Comparison of ENCODE assay signal across 33 cellular contexts in genomic region chr1:191419842-191420241, GRCh38.
"Had no signal": no experiment of that assay in that cellular context is flagged by ENCODE, and none has a peak within 500 bp of the region (broad histone marks: within the 10 kb centered on the region; RNA-seq: fewer than 3 reads in every experiment).

No MANE protein-coding gene starts in this region.

- H3K36me3 ChIP-seq: adrenal gland had no signal

- H3K36me3 Mint-ChIP-seq: activated CD4-positive, alpha-beta memory T cell treated with anti-CD3 and anti-CD28 coated beads for 36 hours; activated CD8-positive, alpha-beta memory T cell treated with anti-CD3 and anti-CD28 coated beads, Interleukin-2, amount 10 ng/mL, durations not matched to agents 7 days and 5 days; activated naive CD4-positive, alpha-beta T cell treated with anti-CD3 and anti-CD28 coated beads, Interleukin-2, amount 50 U/mL, for 24 hours; activated naive CD8-positive, alpha-beta T cell treated with anti-CD3 and anti-CD28 coated beads for 36 hours had no signal

- H3K27ac Mint-ChIP-seq: activated CD4-positive, alpha-beta memory T cell treated with anti-CD3 and anti-CD28 coated beads for 36 hours; activated CD4-positive, alpha-beta T cell treated with anti-CD3 and anti-CD28 coated beads for 36 hours; activated CD4-positive, alpha-beta T cell treated with anti-CD3 and anti-CD28 coated beads, Interleukin-2, amount 10 ng/mL, durations not matched to agents 24 days and 14 days; activated CD8-positive, alpha-beta memory T cell treated with anti-CD3 and anti-CD28 coated beads, Interleukin-2, amount 10 ng/mL, durations not matched to agents 7 days and 5 days; activated CD8-positive, alpha-beta T cell treated with anti-CD3 and anti-CD28 coated beads, Interleukin-2, amount 10 ng/mL, durations not matched to agents 7 days and 5 days; activated naive CD4-positive, alpha-beta T cell treated with anti-CD3 and anti-CD28 coated beads for 36 hours; activated naive CD4-positive, alpha-beta T cell treated with anti-CD3 and anti-CD28 coated beads, Interleukin-2, amount 50 U/mL, for 24 hours; activated naive CD8-positive, alpha-beta T cell treated with anti-CD3 and anti-CD28 coated beads for 36 hours; activated naive CD8-positive, alpha-beta T cell treated with anti-CD3 and anti-CD28 coated beads, Interleukin-2, amount 50 U/mL, for 24 hours; activated T-helper 1 cell treated with anti-CD3 and anti-CD28 coated beads, Interleukin-12 subunit alpha, Interleukin-12 subunit beta, Interleukin-2, Interleukin-4 antibody, amounts not matched to agents 30 ng/mL and 10 ng/mL and 1 ng/mL, durations not matched to agents 14 hours and 24 hours and 36 hours; activated T-helper 2 cell treated with anti-CD3 and anti-CD28 coated beads, Interferon-gamma antibody, Interleukin-2, Interleukin-4, amounts not matched to agents 10 μg/mL and 5 μg/mL and 100 μg/mL, durations not matched to agents 14 hours and 24 hours and 36 hours had no signal

- H3K4me1 ChIP-seq: adrenal gland, body of pancreas had no signal

- H3K4me3 Mint-ChIP-seq: activated CD4-positive, alpha-beta memory T cell treated with anti-CD3 and anti-CD28 coated beads for 36 hours; activated CD4-positive, alpha-beta T cell treated with anti-CD3 and anti-CD28 coated beads for 36 hours; activated CD4-positive, alpha-beta T cell treated with anti-CD3 and anti-CD28 coated beads, Interleukin-2, amount 10 ng/mL, durations not matched to agents 24 days and 14 days; activated CD8-positive, alpha-beta memory T cell treated with anti-CD3 and anti-CD28 coated beads, Interleukin-2, amount 10 ng/mL, durations not matched to agents 7 days and 5 days; activated CD8-positive, alpha-beta T cell treated with anti-CD3 and anti-CD28 coated beads, Interleukin-2, amount 10 ng/mL, durations not matched to agents 7 days and 5 days; activated naive CD4-positive, alpha-beta T cell treated with anti-CD3 and anti-CD28 coated beads for 36 hours; activated naive CD4-positive, alpha-beta T cell treated with anti-CD3 and anti-CD28 coated beads, Interleukin-2, amount 50 U/mL, for 24 hours; activated naive CD8-positive, alpha-beta T cell treated with anti-CD3 and anti-CD28 coated beads for 36 hours; activated naive CD8-positive, alpha-beta T cell treated with anti-CD3 and anti-CD28 coated beads, Interleukin-2, amount 50 U/mL, for 24 hours; activated T-helper 1 cell treated with anti-CD3 and anti-CD28 coated beads, Interleukin-12 subunit alpha, Interleukin-12 subunit beta, Interleukin-2, Interleukin-4 antibody, amounts not matched to agents 30 ng/mL and 10 ng/mL and 1 ng/mL, durations not matched to agents 14 hours and 24 hours and 36 hours had no signal

- H3K4me1 Mint-ChIP-seq: activated CD4-positive, alpha-beta T cell treated with anti-CD3 and anti-CD28 coated beads for 36 hours; activated CD4-positive, alpha-beta T cell treated with anti-CD3 and anti-CD28 coated beads, Interleukin-2, amount 10 ng/mL, durations not matched to agents 24 days and 14 days; activated CD8-positive, alpha-beta memory T cell treated with anti-CD3 and anti-CD28 coated beads, Interleukin-2, amount 10 ng/mL, durations not matched to agents 7 days and 5 days; activated naive CD4-positive, alpha-beta T cell treated with anti-CD3 and anti-CD28 coated beads, Interleukin-2, amount 50 U/mL, for 24 hours; activated naive CD8-positive, alpha-beta T cell treated with anti-CD3 and anti-CD28 coated beads for 36 hours; activated naive CD8-positive, alpha-beta T cell treated with anti-CD3 and anti-CD28 coated beads, Interleukin-2, amount 50 U/mL, for 24 hours had no signal

- ATAC-seq: activated CD4-positive, alpha-beta T cell treated with anti-CD3 and anti-CD28 coated beads for 36 hours; activated CD8-positive, alpha-beta memory T cell treated with anti-CD3 and anti-CD28 coated beads, Interleukin-2, amount 10 ng/mL, durations not matched to agents 7 days and 5 days; activated CD8-positive, alpha-beta T cell treated with anti-CD3 and anti-CD28 coated beads, Interleukin-2, amount 10 ng/mL, durations not matched to agents 7 days and 5 days; activated naive CD8-positive, alpha-beta T cell treated with anti-CD3 and anti-CD28 coated beads, Interleukin-2, amount 50 U/mL, for 24 hours; body of pancreas had no signal

- H3K9me3 Mint-ChIP-seq: activated CD4-positive, alpha-beta T cell treated with anti-CD3 and anti-CD28 coated beads, Interleukin-2, amount 10 ng/mL, durations not matched to agents 24 days and 14 days; activated naive CD4-positive, alpha-beta T cell treated with anti-CD3 and anti-CD28 coated beads for 36 hours had no signal

- H3K27me3 ChIP-seq: adrenal gland, body of pancreas had no signal

- H3K27ac ChIP-seq: adrenal gland, body of pancreas, epithelial cell of prostate had no signal

- H3K27me3 Mint-ChIP-seq: activated CD4-positive, alpha-beta memory T cell treated with anti-CD3 and anti-CD28 coated beads for 36 hours; activated CD4-positive, alpha-beta T cell treated with anti-CD3 and anti-CD28 coated beads for 36 hours; activated CD4-positive, alpha-beta T cell treated with anti-CD3 and anti-CD28 coated beads, Interleukin-2, amount 10 ng/mL, durations not matched to agents 24 days and 14 days; activated CD8-positive, alpha-beta memory T cell treated with anti-CD3 and anti-CD28 coated beads, Interleukin-2, amount 10 ng/mL, durations not matched to agents 7 days and 5 days; activated naive CD4-positive, alpha-beta T cell treated with anti-CD3 and anti-CD28 coated beads, Interleukin-2, amount 50 U/mL, for 24 hours; activated naive CD8-positive, alpha-beta T cell treated with anti-CD3 and anti-CD28 coated beads for 36 hours; activated naive CD8-positive, alpha-beta T cell treated with anti-CD3 and anti-CD28 coated beads, Interleukin-2, amount 50 U/mL, for 24 hours had no signal

- DNase-seq: activated CD4-positive, alpha-beta memory T cell treated with anti-CD3 and anti-CD28 coated beads for 36 hours; activated CD4-positive, alpha-beta T cell treated with anti-CD3 and anti-CD28 coated beads for 36 hours; activated CD4-positive, alpha-beta T cell treated with anti-CD3 and anti-CD28 coated beads, Interleukin-2, amount 10 ng/mL, durations not matched to agents 24 days and 14 days; activated CD4-positive, CD25-positive, alpha-beta regulatory T cell; activated CD4-positive, CD25-positive, alpha-beta regulatory T cell treated with anti-CD3 and anti-CD28 coated beads, Interleukin-2, amount 50 U/mL, for 72 hours; activated CD8-positive, alpha-beta memory T cell treated with anti-CD3 and anti-CD28 coated beads, Interleukin-2, amount 10 ng/mL, durations not matched to agents 7 days and 5 days; activated CD8-positive, alpha-beta memory T cell treated with anti-CD3 and anti-CD28 coated beads, Interleukin-2, amount 50 U/mL, for 4 hours; activated CD8-positive, alpha-beta T cell treated with anti-CD3 and anti-CD28 coated beads, Interleukin-2, amount 10 ng/mL, durations not matched to agents 7 days and 5 days; activated effector memory CD4-positive, alpha-beta T cell treated with anti-CD3 and anti-CD28 coated beads, Interleukin-2, amount 50 U/mL, for 16 hours; activated naive CD4-positive, alpha-beta T cell treated with anti-CD3 and anti-CD28 coated beads for 36 hours; activated naive CD8-positive, alpha-beta T cell treated with anti-CD3 and anti-CD28 coated beads for 36 hours; activated naive CD8-positive, alpha-beta T cell treated with anti-CD3 and anti-CD28 coated beads, Interleukin-2, amount 50 U/mL, for 24 hours; activated T-cell treated with anti-CD3 and anti-CD28 coated beads, Interleukin-2, amount 50 U/mL, for 1 hour; activated T-cell treated with anti-CD3 and anti-CD28 coated beads, Interleukin-2, amount 50 U/mL, for 48 hours; adrenal gland; amygdala; aorta; body of pancreas; caudate nucleus; cortex of kidney; dermis blood vessel endothelial cell; effector CD4-positive, alpha-beta T cell; foreskin fibroblast; head of caudate nucleus; hypothalamus had no signal

- H3K9me3 ChIP-seq: adrenal gland, body of pancreas had no signal

- H3K4me3 ChIP-seq: adrenal gland, body of pancreas had no signal

- FAIRE-seq: colon, endometrium, endothelial cell of umbilical vein, frontal cortex had no signal
